ENCODE assay signal across 30 cellular contexts in the genomic region with DNA sequence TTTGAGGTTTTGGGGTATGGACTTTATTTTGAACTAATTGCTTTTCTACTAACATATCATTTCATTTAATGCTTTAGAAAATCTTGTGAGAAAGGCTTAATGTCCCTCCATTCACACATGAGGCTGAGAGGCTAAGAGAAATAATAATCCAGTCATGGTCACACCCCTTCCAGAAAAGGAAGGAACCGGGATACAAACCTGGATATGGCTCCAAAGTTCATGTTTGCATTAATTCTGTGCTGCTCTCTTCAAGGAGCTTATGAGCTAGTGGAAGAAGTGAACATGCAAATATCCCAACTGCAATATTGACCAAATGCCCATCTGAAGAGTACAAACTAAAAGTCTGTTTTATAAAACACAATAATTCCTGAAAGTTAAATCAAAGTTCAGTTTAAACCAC.
"Had no signal": no experiment of that assay in that cellular context is flagged by ENCODE, and none has a peak within 500 bp of the region (broad histone marks: within the 10 kb centered on the region; RNA-seq: fewer than 3 reads in every experiment).

No MANE protein-coding gene starts in this region.

- H3K4me3 Mint-ChIP-seq: activated CD4-positive, alpha-beta memory T cell treated with anti-CD3 and anti-CD28 coated beads, Interleukin-2, amount 10 ng/mL, durations not matched to agents 7 days and 5 days; activated CD4-positive, alpha-beta T cell treated with anti-CD3 and anti-CD28 coated beads for 36 hours; activated CD4-positive, alpha-beta T cell treated with anti-CD3 and anti-CD28 coated beads, Interleukin-2, amount 10 ng/mL, durations not matched to agents 7 days and 5 days; activated naive CD8-positive, alpha-beta T cell; activated T-cell treated with anti-CD3 and anti-CD28 coated beads, Interleukin-2, amount 50 U/mL, for 24 hours; activated T-cell treated with anti-CD3 and anti-CD28 coated beads, Interleukin-2, amount 50 U/mL, for 72 hours; central memory CD8-positive, alpha-beta T cell; T-helper 17 cell; T-helper 2 cell treated with Interferon-gamma antibody and Interleukin-4, amounts not matched to agents 5 μg/mL and 100 μg/mL, for 36 hours had no signal

- H3K27ac Mint-ChIP-seq: activated CD4-positive, alpha-beta memory T cell treated with anti-CD3 and anti-CD28 coated beads, Interleukin-2, amount 10 ng/mL, durations not matched to agents 7 days and 5 days; activated CD4-positive, alpha-beta T cell treated with anti-CD3 and anti-CD28 coated beads for 36 hours; activated CD4-positive, alpha-beta T cell treated with anti-CD3 and anti-CD28 coated beads, Interleukin-2, amount 10 ng/mL, durations not matched to agents 7 days and 5 days; activated naive CD8-positive, alpha-beta T cell; activated T-cell treated with anti-CD3 and anti-CD28 coated beads, Interleukin-2, amount 50 U/mL, for 24 hours; activated T-cell treated with anti-CD3 and anti-CD28 coated beads, Interleukin-2, amount 50 U/mL, for 72 hours; T-helper 17 cell; T-helper 2 cell treated with Interferon-gamma antibody and Interleukin-4, amounts not matched to agents 5 μg/mL and 100 μg/mL, for 36 hours had no signal

- H3K4me1 Mint-ChIP-seq: activated CD4-positive, alpha-beta memory T cell treated with anti-CD3 and anti-CD28 coated beads, Interleukin-2, amount 10 ng/mL, durations not matched to agents 7 days and 5 days; activated CD4-positive, alpha-beta T cell treated with anti-CD3 and anti-CD28 coated beads for 36 hours; activated CD4-positive, alpha-beta T cell treated with anti-CD3 and anti-CD28 coated beads, Interleukin-2, amount 10 ng/mL, durations not matched to agents 7 days and 5 days; central memory CD8-positive, alpha-beta T cell; T-helper 17 cell had no signal

- H3K27me3 ChIP-seq: brain microvascular endothelial cell, foreskin keratinocyte, gastrocnemius medialis, heart left ventricle had no signal

- H3K36me3 ChIP-seq: brain microvascular endothelial cell, gastrocnemius medialis, heart left ventricle had no signal

- H3K9me3 ChIP-seq: gastrocnemius medialis, heart left ventricle had no signal

- H3K27ac ChIP-seq: brain microvascular endothelial cell, foreskin keratinocyte, gastrocnemius medialis, heart left ventricle had no signal

- DNase-seq: activated CD4-positive, alpha-beta memory T cell treated with anti-CD3 and anti-CD28 coated beads, Interleukin-2, amount 10 ng/mL, durations not matched to agents 7 days and 5 days; activated CD4-positive, alpha-beta T cell treated with anti-CD3 and anti-CD28 coated beads for 36 hours; activated CD4-positive, alpha-beta T cell treated with anti-CD3 and anti-CD28 coated beads, Interleukin-2, amount 10 ng/mL, durations not matched to agents 7 days and 5 days; activated CD4-positive, alpha-beta T cell treated with anti-CD3 and anti-CD28 coated beads, Interleukin-2, amount 50 U/mL, for 4 hours; activated CD4-positive, CD25-positive, alpha-beta regulatory T cell; activated CD4-positive, CD25-positive, alpha-beta regulatory T cell treated with anti-CD3 and anti-CD28 coated beads, Interleukin-2, amount 50 U/mL, for 72 hours; activated CD8-positive, alpha-beta memory T cell treated with anti-CD3 and anti-CD28 coated beads, Interleukin-2, amount 50 U/mL, for 48 hours; activated effector memory CD4-positive, alpha-beta T cell treated with Interleukin-2 at 50 U/mL for 16 hours; activated gamma-delta T cell treated with Interleukin-2 at 50 U/mL for 16 hours; activated naive CD4-positive, alpha-beta T cell treated with anti-CD3 and anti-CD28 coated beads, Interleukin-2, amount 50 U/mL, for 16 hours; activated naive CD4-positive, alpha-beta T cell treated with Interleukin-2 at 50 U/mL for 16 hours; activated T-cell treated with anti-CD3 and anti-CD28 coated beads for 4 hours; activated T-cell treated with anti-CD3 and anti-CD28 coated beads, Interleukin-2, amount 50 U/mL, for 24 hours; activated T-cell treated with anti-CD3 and anti-CD28 coated beads, Interleukin-2, amount 50 U/mL, for 72 hours; amniotic stem cell; anterior cingulate cortex; brain microvascular endothelial cell; cortex of kidney; effector CD8-positive, alpha-beta T cell; foreskin keratinocyte; gastrocnemius medialis; glutamatergic neuron; heart left ventricle; T-helper 1 cell; T-helper 17 cell; T1000 had no signal

- H3K4me1 ChIP-seq: foreskin keratinocyte, gastrocnemius medialis, heart left ventricle had no signal

- H3K4me3 ChIP-seq: gastrocnemius medialis, heart left ventricle had no signal

- H3K9me3 Mint-ChIP-seq: activated CD4-positive, alpha-beta memory T cell treated with anti-CD3 and anti-CD28 coated beads, Interleukin-2, amount 10 ng/mL, durations not matched to agents 7 days and 5 days; activated CD4-positive, alpha-beta T cell treated with anti-CD3 and anti-CD28 coated beads, Interleukin-2, amount 10 ng/mL, durations not matched to agents 7 days and 5 days; activated T-cell treated with anti-CD3 and anti-CD28 coated beads, Interleukin-2, amount 50 U/mL, for 24 hours; activated T-cell treated with anti-CD3 and anti-CD28 coated beads, Interleukin-2, amount 50 U/mL, for 72 hours; T-helper 2 cell treated with Interferon-gamma antibody and Interleukin-4, amounts not matched to agents 5 μg/mL and 100 μg/mL, for 36 hours had no signal

- H3K36me3 Mint-ChIP-seq: activated naive CD8-positive, alpha-beta T cell had no signal

- H3K27me3 Mint-ChIP-seq: activated CD4-positive, alpha-beta memory T cell treated with anti-CD3 and anti-CD28 coated beads, Interleukin-2, amount 10 ng/mL, durations not matched to agents 7 days and 5 days; activated CD4-positive, alpha-beta T cell treated with anti-CD3 and anti-CD28 coated beads, Interleukin-2, amount 10 ng/mL, durations not matched to agents 7 days and 5 days; activated naive CD8-positive, alpha-beta T cell; activated T-cell treated with anti-CD3 and anti-CD28 coated beads, Interleukin-2, amount 50 U/mL, for 24 hours; central memory CD8-positive, alpha-beta T cell; T-helper 17 cell had no signal

- ATAC-seq: activated CD4-positive, alpha-beta T cell treated with anti-CD3 and anti-CD28 coated beads for 36 hours; activated T-cell treated with anti-CD3 and anti-CD28 coated beads, Interleukin-2, amount 50 U/mL, for 72 hours; esophagus mucosa; foreskin keratinocyte; gastrocnemius medialis; heart left ventricle; T-helper 17 cell had no signal
